ENCODE assay signal across 1 cellular context in genomic region chr19:49667473-49667872, GRCh38.
TF ChIP-seq lines count a peak whose summit lies in the region.

No MANE protein-coding gene starts in this region.

TF ChIP-seq in GM23338, 12 proteins besides CTCF, POLR2A, EP300 and RAD21:
- TF ChIP-seq EZH2 (IDR thresholded peaks at IDR 0.05; ENCODE audit: low read depth, unreplicated experiment) = no peak
- no peak for TF ChIP-seq ZNF331 (CRISPR knock-in tag; IDR thresholded peaks at IDR 0.05; ENCODE audit: low read depth)
- TF ChIP-seq STAT1 (IDR thresholded peaks at IDR 0.05; ENCODE audit: unreplicated experiment) = no peak
- no peak for TF ChIP-seq REST (IDR thresholded peaks at IDR 0.05; ENCODE audit: unreplicated experiment)
- TF ChIP-seq, protein P1, sequence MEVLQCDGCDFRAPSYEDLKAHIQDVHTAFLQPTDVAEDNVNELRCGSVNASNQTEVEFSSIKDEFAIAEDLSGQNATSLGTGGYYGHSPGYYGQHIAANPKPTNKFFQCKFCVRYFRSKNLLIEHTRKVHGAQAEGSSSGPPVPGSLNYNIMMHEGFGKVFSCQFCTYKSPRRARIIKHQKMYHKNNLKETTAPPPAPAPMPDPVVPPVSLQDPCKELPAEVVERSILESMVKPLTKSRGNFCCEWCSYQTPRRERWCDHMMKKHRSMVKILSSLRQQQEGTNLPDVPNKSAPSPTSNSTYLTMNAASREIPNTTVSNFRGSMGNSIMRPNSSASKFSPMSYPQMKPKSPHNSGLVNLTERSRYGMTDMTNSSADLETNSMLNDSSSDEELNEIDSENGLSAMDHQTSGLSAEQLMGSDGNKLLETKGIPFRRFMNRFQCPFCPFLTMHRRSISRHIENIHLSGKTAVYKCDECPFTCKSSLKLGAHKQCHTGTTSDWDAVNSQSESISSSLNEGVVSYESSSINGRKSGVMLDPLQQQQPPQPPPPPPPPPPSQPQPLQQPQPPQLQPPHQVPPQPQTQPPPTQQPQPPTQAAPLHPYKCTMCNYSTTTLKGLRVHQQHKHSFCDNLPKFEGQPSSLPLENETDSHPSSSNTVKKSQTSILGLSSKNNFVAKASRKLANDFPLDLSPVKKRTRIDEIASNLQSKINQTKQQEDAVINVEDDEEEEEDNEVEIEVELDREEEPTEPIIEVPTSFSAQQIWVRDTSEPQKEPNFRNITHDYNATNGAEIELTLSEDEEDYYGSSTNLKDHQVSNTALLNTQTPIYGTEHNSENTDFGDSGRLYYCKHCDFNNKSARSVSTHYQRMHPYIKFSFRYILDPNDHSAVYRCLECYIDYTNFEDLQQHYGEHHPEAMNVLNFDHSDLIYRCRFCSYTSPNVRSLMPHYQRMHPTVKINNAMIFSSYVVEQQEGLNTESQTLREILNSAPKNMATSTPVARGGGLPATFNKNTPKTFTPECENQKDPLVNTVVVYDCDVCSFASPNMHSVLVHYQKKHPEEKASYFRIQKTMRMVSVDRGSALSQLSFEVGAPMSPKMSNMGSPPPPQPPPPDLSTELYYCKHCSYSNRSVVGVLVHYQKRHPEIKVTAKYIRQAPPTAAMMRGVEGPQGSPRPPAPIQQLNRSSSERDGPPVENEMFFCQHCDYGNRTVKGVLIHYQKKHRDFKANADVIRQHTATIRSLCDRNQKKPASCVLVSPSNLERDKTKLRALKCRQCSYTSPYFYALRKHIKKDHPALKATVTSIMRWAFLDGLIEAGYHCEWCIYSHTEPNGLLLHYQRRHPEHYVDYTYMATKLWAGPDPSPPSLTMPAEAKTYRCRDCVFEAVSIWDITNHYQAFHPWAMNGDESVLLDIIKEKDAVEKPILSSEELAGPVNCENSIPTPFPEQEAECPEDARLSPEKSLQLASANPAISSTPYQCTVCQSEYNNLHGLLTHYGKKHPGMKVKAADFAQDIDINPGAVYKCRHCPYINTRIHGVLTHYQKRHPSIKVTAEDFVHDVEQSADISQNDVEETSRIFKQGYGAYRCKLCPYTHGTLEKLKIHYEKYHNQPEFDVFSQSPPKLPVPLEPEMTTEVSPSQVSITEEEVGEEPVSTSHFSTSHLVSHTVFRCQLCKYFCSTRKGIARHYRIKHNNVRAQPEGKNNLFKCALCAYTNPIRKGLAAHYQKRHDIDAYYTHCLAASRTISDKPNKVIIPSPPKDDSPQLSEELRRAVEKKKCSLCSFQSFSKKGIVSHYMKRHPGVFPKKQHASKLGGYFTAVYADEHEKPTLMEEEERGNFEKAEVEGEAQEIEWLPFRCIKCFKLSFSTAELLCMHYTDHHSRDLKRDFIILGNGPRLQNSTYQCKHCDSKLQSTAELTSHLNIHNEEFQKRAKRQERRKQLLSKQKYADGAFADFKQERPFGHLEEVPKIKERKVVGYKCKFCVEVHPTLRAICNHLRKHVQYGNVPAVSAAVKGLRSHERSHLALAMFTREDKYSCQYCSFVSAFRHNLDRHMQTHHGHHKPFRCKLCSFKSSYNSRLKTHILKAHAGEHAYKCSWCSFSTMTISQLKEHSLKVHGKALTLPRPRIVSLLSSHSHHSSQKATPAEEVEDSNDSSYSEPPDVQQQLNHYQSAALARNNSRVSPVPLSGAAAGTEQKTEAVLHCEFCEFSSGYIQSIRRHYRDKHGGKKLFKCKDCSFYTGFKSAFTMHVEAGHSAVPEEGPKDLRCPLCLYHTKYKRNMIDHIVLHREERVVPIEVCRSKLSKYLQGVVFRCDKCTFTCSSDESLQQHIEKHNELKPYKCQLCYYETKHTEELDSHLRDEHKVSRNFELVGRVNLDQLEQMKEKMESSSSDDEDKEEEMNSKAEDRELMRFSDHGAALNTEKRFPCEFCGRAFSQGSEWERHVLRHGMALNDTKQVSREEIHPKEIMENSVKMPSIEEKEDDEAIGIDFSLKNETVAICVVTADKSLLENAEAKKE (CRISPR knock-in tag; IDR thresholded peaks at IDR 0.05) = no peak
- no peak for TF ChIP-seq NANOG (IDR thresholded peaks at IDR 0.05; ENCODE audit: borderline replicate concordance)
- TF ChIP-seq ZNF114 (CRISPR knock-in tag; IDR thresholded peaks at IDR 0.05) = no peak
- TF ChIP-seq CREB1 (CRISPR knock-in tag; IDR thresholded peaks at IDR 0.05; ENCODE audit: low read depth) = no peak
- no peak for TF ChIP-seq POLR2AphosphoS5 (IDR thresholded peaks at IDR 0.05; ENCODE audit: low read depth)
- TF ChIP-seq ETS1 (IDR thresholded peaks at IDR 0.05) = no peak
- no peak for TF ChIP-seq EZH2phosphoT487 (IDR thresholded peaks at IDR 0.05; ENCODE audit: unreplicated experiment)
- TF ChIP-seq JUNB (IDR thresholded peaks at IDR 0.05; ENCODE audit: unreplicated experiment) = no peak
TF ChIP-seq in GM23338: peak in this region for 0.
